ENCODE assay signal across 2 cellular contexts in genomic region chr15:78846906-78847305, GRCh38. TPM values are rescaled to one million over a fixed set of nuclear protein-coding genes. Genes with fewer than 3 reads are reported as not detected.
"Had no signal": no experiment of that assay in that cellular context is flagged by ENCODE, and none has a peak within 500 bp of the region (broad histone marks: within the 10 kb centered on the region; RNA-seq: fewer than 3 reads in every experiment).

No MANE protein-coding gene starts in this region.

RNA-seq across cellular contexts. Expression of gene ADAMTS7, which starts 35.6 kb away (rescaled TPM):
- total RNA-seq: activated CD8-positive, alpha-beta T cell treated with anti-CD3 and anti-CD28 coated beads, Interleukin-2, amount 10 ng/mL, durations not matched to agents 7 days and 5 days; T-helper 17 cell had no signal
